8 cellular contexts compared by ENCODE assay signal in the genomic region with DNA sequence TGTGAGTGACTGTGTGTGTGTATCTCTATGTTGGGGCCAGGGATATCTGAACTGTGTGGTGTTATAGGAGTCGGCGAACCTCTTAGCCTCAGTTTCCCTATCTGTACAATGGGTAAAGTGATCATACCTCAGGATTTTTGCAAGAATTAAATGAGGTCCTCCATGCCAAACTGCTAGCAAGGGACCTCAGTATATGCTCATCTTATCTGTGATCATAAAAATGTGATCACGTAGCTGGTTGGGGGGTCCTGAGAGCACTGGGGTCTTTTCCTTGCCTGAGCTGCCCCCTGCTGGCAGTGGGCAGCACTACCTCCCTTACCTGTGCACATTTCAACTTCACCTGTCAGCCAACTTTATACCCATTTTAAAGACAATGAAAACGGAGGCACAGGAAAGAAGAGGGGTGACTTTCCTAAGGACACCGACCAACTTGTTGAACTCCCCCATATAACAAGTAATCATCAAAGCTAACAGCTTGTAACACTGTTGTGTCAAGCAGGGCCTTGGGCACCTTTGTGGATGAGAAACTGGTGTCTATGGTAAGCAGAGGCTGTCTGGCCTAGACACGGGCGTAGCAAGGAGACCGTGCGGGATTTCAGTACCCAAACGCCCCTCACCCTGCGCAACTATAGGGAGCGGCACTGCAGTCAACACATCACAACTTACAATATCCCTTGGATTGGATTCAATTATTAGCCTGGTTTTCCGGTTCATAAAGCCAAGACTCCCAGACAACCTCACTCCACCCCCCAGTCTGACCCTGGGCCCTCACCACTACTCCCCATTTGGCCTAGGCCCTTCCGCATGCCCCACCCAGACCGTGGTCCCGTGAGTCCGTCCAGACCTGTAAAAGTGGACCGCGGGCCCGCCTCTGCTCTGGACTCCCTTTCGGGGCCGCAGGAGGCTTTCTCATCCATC. TPM values are rescaled to one million over a fixed set of nuclear protein-coding genes. Genes with fewer than 3 reads are reported as not detected.
DNase-seq lines count a peak whose midpoint lies in the region; ATAC-seq and TF ChIP-seq lines count a peak whose summit lies in the region.

No MANE protein-coding gene starts in this region.

- H3K36me3 ChIP-seq in PC-3 (ENCODE audit: low read depth, low read length), result no peaks in the 10 kb centered on the region
- peaks cover 0 to 3% of the 10 kb centered on the region in 2 donors for H3K36me3 ChIP-seq in body of pancreas (replicated peaks in 1 of 2; ENCODE audit: insufficient read depth in 1 of 2, low read depth in 2 of 2)
- H3K36me3 ChIP-seq in spleen, result peaks cover 0 to 40% (median 7%) of the 10 kb centered on the region in 6 donors

- H3K4me3 ChIP-seq in AG10803 (ENCODE audit: low read length) (peak overlapping the region; percentile 95), PC-3 (ENCODE audit: low read length) (peak overlapping the region; percentile 78), body of pancreas (peak overlapping the region; percentile 54 to 70), spleen (peak overlapping the region; percentile 67 to 87 (median 80))

- H3K9me2 ChIP-seq in PC-3 (replicated peaks; ENCODE audit: low read length), result no peaks in the 10 kb centered on the region

- H3K79me2 ChIP-seq in PC-3 (ENCODE audit: low read length), result peaks cover 14% of the 10 kb centered on the region

- CTCF ChIA-PET in PC-3 (lab: Charles Lee), result interaction anchor here (0.6 to 1.4 kb wide), 3 partner anchors 40 to 281 kb away, joined by 4 to 11 read pairs (median 8); partner anchors contain the start of gene MRPL11

- WGBS in body of pancreas, 2 donors, result 11 to 12% methylated on average over 20 to 22 of the region's 22 CpGs
- 16 to 20% (median 17%) methylated on average over 22 of the region's 22 CpGs for WGBS in spleen, 5 donors

- H3K9me3 ChIP-seq in PC-3 (ENCODE audit: low read length) (no peaks in the 10 kb centered on the region), body of pancreas (no peaks in the 10 kb centered on the region), spleen (no peaks in the 10 kb centered on the region)

- TF ChIP-seq CTCF in AG10803 (conservative IDR thresholded peaks at IDR 0.05; ENCODE audit: low read length) (peak; percentile 68), GM13976 (IDR thresholded peaks at IDR 0.05; ENCODE audit: borderline replicate concordance, control extremely low read depth, extremely low read depth, insufficient read depth, missing control alignments) (peak; percentile 76), PC-3 (conservative IDR thresholded peaks at IDR 0.05; ENCODE audit: low read depth, low read length) (peak; percentile 100), body of pancreas (IDR thresholded peaks at IDR 0.05) (peak; percentile 33 to 69 (median 55)), spleen (IDR thresholded peaks at IDR 0.05 in 8 of 11, conservative IDR thresholded peaks at IDR 0.05 in 3 of 11) (peak; percentile 58 to 85 (median 71))

- in situ Hi-C loops in GM13976 (cut with MboI; ENCODE audit: low sequenced_read_pairs, unreplicated experiment), result no loop called here

- no peaks in the 10 kb centered on the region for H3K27me3 ChIP-seq in PC-3 (ENCODE audit: low read length)
- no peaks in the 10 kb centered on the region for H3K27me3 ChIP-seq in body of pancreas
- H3K27me3 ChIP-seq in spleen (replicated peaks in 1 of 7), result no peaks in the 10 kb centered on the region

- H2AFZ ChIP-seq in PC-3 (ENCODE audit: low read length), result peak overlapping the region; percentile 69

- ATAC-seq in PC-3, result peak; percentile 11
- peak; percentile 7 for ATAC-seq in body of pancreas
- ATAC-seq in HG02938 (IDR thresholded peaks at IDR 0.05; ENCODE audit: unreplicated experiment), result no peak

- peak overlapping the region; percentile 87 for H3K4me2 ChIP-seq in PC-3 (ENCODE audit: low read length)

- DNase-seq in AG10803 (ENCODE audit: low read depth) (peak; percentile 44), GM13976 (ENCODE audit: low spot score) (peak; percentile 72), PC-3 (peak; percentile 62), body of pancreas (peak; percentile 52 to 61 (median 57)), iPS-NIHi7 (ENCODE audit: extremely low spot score) (peak; percentile 68), spleen (peak; percentile 82), inferior parietal cortex (ENCODE audit: extremely low spot score) (no peak)

- POLR2A ChIA-PET in PC-3 (lab: Charles Lee; ENCODE audit: unreplicated experiment), result interaction anchor here (1.4 kb wide), 1 partner anchor 12 kb away, joined by 15 read pairs; the partner anchor contains the start of gene PELI3

- no TSS peak for BruUV-seq in PC-3 (replicated peaks; lab: Mats Ljungman, UMichigan)

- peak overlapping the region; percentile 78 for H3K9ac ChIP-seq in PC-3 (ENCODE audit: low read length)

- H4K20me1 ChIP-seq in PC-3 (ENCODE audit: low read length), result no peaks in the 10 kb centered on the region

- H3F3A ChIP-seq in PC-3 (ENCODE audit: low read length, unreplicated experiment), result no peaks in the 10 kb centered on the region

- H3K4me1 ChIP-seq in PC-3 (ENCODE audit: insufficient read depth, low read length), result peaks cover 14% of the 10 kb centered on the region
- H3K4me1 ChIP-seq in body of pancreas, result peaks cover 15% of the 10 kb centered on the region
- H3K4me1 ChIP-seq in spleen, result peaks cover 14 to 45% (median 27%) of the 10 kb centered on the region in 6 donors

- intact Hi-C loops in PC-3 (cut with micrococcal nuclease), result loop anchor here (1.0 kb wide), 1 partner anchor 71 kb away; no protein-coding TSS in a partner anchor
- intact Hi-C loops in body of pancreas (cut with DNase I), result no loop called here
- intact Hi-C loops in spleen (cut with DNase I; ENCODE audit: low total_unique reads), result no loop called here

- peak overlapping the region; percentile 41 for H3K27ac ChIP-seq in PC-3 (ENCODE audit: low read length)
- H3K27ac ChIP-seq in body of pancreas, result peak overlapping the region; percentile 94 to 97 (median 95)
- peak overlapping the region; percentile 73 to 92 (median 86) for H3K27ac ChIP-seq in spleen

- TF ChIP-seq POLR2A in body of pancreas (IDR thresholded peaks at IDR 0.05), result no peak
- no peak for TF ChIP-seq POLR2A in spleen (IDR thresholded peaks at IDR 0.05)

RNA-seq across cellular contexts. Expression of gene DPP3, which starts 1.2 kb away (rescaled TPM):
- total RNA-seq in PC-3 (2014; rRNA removed), result 135 and 165 TPM in 2 replicates
- 10 to 100 TPM; 15.8 to 52.4 TPM for total RNA-seq in body of pancreas
- total RNA-seq in spleen, result 10 to 100 TPM; 17.9 to 35.5 (median 23.9) TPM
- polyA plus RNA-seq in spleen, result 10 to 100 TPM; 20.0 to 25.9 (median 20.6) TPM

RNA-seq across cellular contexts. Expression of gene PELI3, which starts 12.4 kb away (rescaled TPM):
- 22.9 and 35.2 TPM in 2 replicates for total RNA-seq in PC-3 (2014; rRNA removed)
- total RNA-seq in body of pancreas, result 10 to 100 TPM in 1 of 2 donors, 1 to 10 TPM in 1; 7.6 to 10.9 TPM
- 10 to 100 TPM in 5 of 7 donors, 1 to 10 TPM in 2; 4.9 to 14.6 (median 10.7) TPM for total RNA-seq in spleen
- polyA plus RNA-seq in spleen, result 1 to 10 TPM; 2.4 to 6.4 (median 2.7) TPM

RNA-seq across cellular contexts. Expression of gene BBS1, which starts 31.4 kb away (rescaled TPM):
- 24.4 and 28.4 TPM in 2 replicates for total RNA-seq in PC-3 (2014; rRNA removed)
- 10 to 100 TPM; 49.0 to 58.0 TPM for total RNA-seq in body of pancreas
- total RNA-seq in spleen, result 10 to 100 TPM; 22.2 to 60.5 (median 36.9) TPM
- 1 to 10 TPM; 5.2 to 9.9 (median 5.8) TPM for polyA plus RNA-seq in spleen

RNA-seq across cellular contexts. Expression of gene MRPL11, which starts 40.4 kb away (rescaled TPM):
- 214 and 321 TPM in 2 replicates for total RNA-seq in PC-3 (2014; rRNA removed)
- total RNA-seq in body of pancreas, result 10 to 100 TPM; 20.8 to 22.1 TPM
- total RNA-seq in spleen, result 10 to 100 TPM; 25.5 to 41.2 (median 32.6) TPM
- polyA plus RNA-seq in spleen, result 10 to 100 TPM; 60.3 to 87.1 (median 72.7) TPM

RNA-seq across cellular contexts. Expression of gene NPAS4, which starts 58.2 kb away (rescaled TPM):
- not detected in 2 replicates for total RNA-seq in PC-3 (2014; rRNA removed)
- not detected for total RNA-seq in body of pancreas
- under 1 TPM in 2 of 7 donors, not detected in 5; 0.25 to 0.72 TPM for total RNA-seq in spleen
- under 1 TPM in 2 of 3 donors, not detected in 1; 0.11 to 0.22 TPM for polyA plus RNA-seq in spleen

Comparison
In these comparisons a context has a peak if more than half of its experiments do, and no peak if none do; other contexts are left out.
1. H3K27ac ChIP-seq: peak in every context shown above with its lines; median percentile 95 in body of pancreas; 86 in spleen; 41 in PC-3.